In the genomic region with DNA sequence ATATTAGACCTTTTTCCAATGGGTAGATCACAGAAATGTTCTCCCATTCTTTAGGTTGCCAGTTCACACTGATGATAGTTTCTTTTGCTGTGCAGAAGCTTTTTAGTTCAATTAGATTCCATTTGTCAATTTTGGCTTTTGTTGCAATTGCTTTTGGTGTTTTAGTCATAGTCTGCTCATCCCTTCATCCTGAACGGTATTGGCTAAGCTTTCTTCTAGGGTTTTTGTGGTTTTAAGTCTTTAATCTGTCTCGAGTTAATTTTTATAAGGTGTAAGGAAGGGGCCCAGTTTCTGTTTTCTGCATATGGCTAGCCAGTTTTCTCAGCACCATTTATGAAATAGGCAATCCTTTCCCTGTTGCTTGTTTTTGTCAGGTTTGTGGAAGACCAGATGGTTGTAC, we compare ENCODE assay signal across 7 cellular contexts.
DNase-seq lines count a peak whose midpoint lies in the region; FAIRE-seq and TF ChIP-seq lines count a peak whose summit lies in the region.
"Not testable (repeated sequence)": the region's sequence is repeated elsewhere in the genome, so short reads cannot be mapped to it uniquely, and the experiment has no call there.

No MANE protein-coding gene starts in this region.

- not testable (repeated sequence) for FAIRE-seq in RCC 7860 (lab: Jason Lieb, UNC)

- H3K79me2 ChIP-seq in GM23248 (ENCODE audit: insufficient read depth); SK-N-SH (ENCODE audit: insufficient read depth): not testable (repeated sequence)

- H3K27me3 Mint-ChIP-seq in HFFc6 (ENCODE audit: insufficient read depth): not testable (repeated sequence)

- TF ChIP-seq EP300 in SK-N-SH (IDR thresholded peaks at IDR 0.05; ENCODE audit: borderline replicate concordance in 1 of 2, low read depth in 1 of 2, low read length in 1 of 2): not testable (repeated sequence)

- H3K27me3 ChIP-seq in GM23248 (replicated peaks; ENCODE audit: insufficient read depth); SK-N-SH (ENCODE audit: insufficient read depth): not testable (repeated sequence)

- in situ Hi-C loops in GM23248 (cut with MboI): not testable (repeated sequence)

- POLR2A ChIA-PET in SK-N-SH (lab: Yijun Ruan, JAX): not testable (repeated sequence)

- not testable (repeated sequence) for H3F3A ChIP-seq in GM23248 (ENCODE audit: insufficient read depth); SK-N-SH (replicated peaks; ENCODE audit: insufficient read depth)

- not testable (repeated sequence) for H2AFZ ChIP-seq in GM23248
- 0 out of 2 replicates have a peak overlapping the region, but pooled peaks have one; percentile 35 for H2AFZ ChIP-seq in SK-N-SH (ENCODE audit: low read depth)

- H3K4me2 ChIP-seq in GM23248 (ENCODE audit: unreplicated experiment); SK-N-SH: not testable (repeated sequence)

- not testable (repeated sequence) for H3K4me3 ChIP-seq in AG10803 (ENCODE audit: low read length); GM23248; SK-N-SH (ENCODE audit: low read depth in 2 of 2, low read length in 1 of 2)

- peak overlapping the region; percentile 42; the same call in 1 of the 2 replicates for H3K4me3 Mint-ChIP-seq in HFFc6

- not testable (repeated sequence) for H3K27ac Mint-ChIP-seq in HFFc6

- peak; percentile 5 for DNase-seq in AG10803 (ENCODE audit: low read depth)
- peak; percentile 2 for DNase-seq in GM23248
- peak; percentile 11 for DNase-seq in HFFc6
- DNase-seq in M059J (ENCODE audit: low read depth): peak; percentile 46
- peak; percentile 6 for DNase-seq in RCC 7860 (ENCODE audit: low spot score)
- DNase-seq in SK-N-SH: not testable (repeated sequence)
- DNase-seq in glomerular visceral epithelial cell (ENCODE audit: extremely low spot score): peak; percentile 57

- H3K4me1 Mint-ChIP-seq in HFFc6 (ENCODE audit: low read depth): peaks cover 48% of the 10 kb centered on the region

- TF ChIP-seq CTCF in AG10803 (conservative IDR thresholded peaks at IDR 0.05; ENCODE audit: low read length); HFFc6 (IDR thresholded peaks at IDR 0.05); SK-N-SH (IDR thresholded peaks at IDR 0.05): not testable (repeated sequence)

- H3K9me2 ChIP-seq in GM23248 (ENCODE audit: insufficient read depth); SK-N-SH: not testable (repeated sequence)

- WGBS in GM23248 (ENCODE audit: low coverage in 1 of 2, low lambda C conversion rate in 2 of 2, missing lambda C conversion rate in 2 of 2), 2 experiments: 13 to 15% methylated on average over 2 of the region's 2 CpGs
- WGBS in SK-N-SH (ENCODE audit: low lambda C conversion rate): 3% methylated on average over 2 of the region's 2 CpGs

- H3K9me3 ChIP-seq in GM23248 (ENCODE audit: low read depth); SK-N-SH: not testable (repeated sequence)

- H3K36me3 ChIP-seq in GM23248 (ENCODE audit: low read depth); SK-N-SH (replicated peaks in 1 of 2; ENCODE audit: control insufficient read depth in 1 of 2, insufficient read depth in 2 of 2, low read length in 1 of 2): not testable (repeated sequence)

- not testable (repeated sequence) for H3K9me3 Mint-ChIP-seq in HFFc6

- not testable (repeated sequence) for H4K20me1 ChIP-seq in GM23248 (ENCODE audit: insufficient read depth); SK-N-SH (ENCODE audit: insufficient read depth)

- H3K36me3 Mint-ChIP-seq in HFFc6 (ENCODE audit: low read depth): not testable (repeated sequence)

- H3K9ac ChIP-seq in GM23248, SK-N-SH: not testable (repeated sequence)

- TF ChIP-seq RAD21 in SK-N-SH (IDR thresholded peaks at IDR 0.05; ENCODE audit: low read length): not testable (repeated sequence)

- not testable (repeated sequence) for H3K27ac ChIP-seq in GM23248; SK-N-SH (ENCODE audit: low read depth in 2 of 2, low read length in 1 of 2)

- CTCF ChIA-PET in SK-N-SH (lab: Yijun Ruan, JAX): not testable (repeated sequence)

- not testable (repeated sequence) for H3K4me1 ChIP-seq in GM23248 (ENCODE audit: insufficient read depth); SK-N-SH (ENCODE audit: control insufficient read depth in 1 of 2, insufficient read depth in 2 of 2, low read depth in 1 of 2, low read length in 1 of 2)
